ENCODE assay signal across 8 cellular contexts in genomic region chr11:82718307-82718706, GRCh38. TPM values are rescaled to one million over a fixed set of nuclear protein-coding genes. Genes with fewer than 3 reads are reported as not detected.
DNase-seq lines count a peak whose midpoint lies in the region; ATAC-seq, FAIRE-seq and TF ChIP-seq lines count a peak whose summit lies in the region.

No MANE protein-coding gene starts in this region.

- H3K79me2 ChIP-seq in K562 (ENCODE audit: control insufficient read depth, insufficient read depth, low read length): no peaks in the 10 kb centered on the region

- CTCF ChIA-PET in activated naive CD4-positive, alpha-beta T cell treated with anti-CD3 and anti-CD28 coated beads, Interleukin-2, amount 10 ng/mL, durations not matched to agents 7 days and 5 days (lab: Charles Lee): interaction anchor here (1.0 to 4.1 kb wide), 13 partner anchors 10 to 1101 kb away, joined by 3 to 23 read pairs (median 6); partner anchors contain the start of genes DDIAS and FAM181B
- CTCF ChIA-PET in K562 (lab: Yijun Ruan, JAX; ENCODE audit: low intra/inter-chr PET ratio): interaction anchor here (0.6 to 3.4 kb wide), 7 partner anchors 35 to 1102 kb away, joined by 3 to 16 read pairs (median 3); no protein-coding TSS in a partner anchor

- peak; percentile 90 for TF ChIP-seq RAD21 in K562 (CRISPR knock-in tag; conservative IDR thresholded peaks at IDR 0.05 in 1 of 2, IDR thresholded peaks at IDR 0.05 in 1 of 2)

- H3K4me2 ChIP-seq in K562 (ENCODE audit: insufficient read depth, low read length): no peak overlapping the region

- TF ChIP-seq EP300 in K562 (IDR thresholded peaks at IDR 0.05; ENCODE audit: low read length): no peak

- TF ChIP-seq CTCF in K562 (IDR thresholded peaks at IDR 0.05 in 2 of 3, conservative IDR thresholded peaks at IDR 0.05 in 1 of 3; ENCODE audit: insufficient read depth in 2 of 3, low read depth in 1 of 3, low read length in 3 of 3): peak; percentile 73 to 91 (median 79)

- H3K9me3 ChIP-seq in K562 (replicated peaks; ENCODE audit: control insufficient read depth, insufficient read depth, low read depth, low read length): no peaks in the 10 kb centered on the region

- H3K4me3 ChIP-seq in K562: no peak overlapping the region

- ATAC-seq in HG02759 (IDR thresholded peaks at IDR 0.05; ENCODE audit: unreplicated experiment) (peak; percentile 69), K562 (peak; percentile 86)
- peak; percentile 56 for ATAC-seq in stimulated activated naive CD8-positive, alpha-beta T cell treated with anti-CD3 and anti-CD28 coated beads, Interleukin-15, amount 100 ng/mL, for 72 hours

- WGBS in K562 (ENCODE audit: insufficient coverage, low coverage, missing lambda C conversion rate): 23% methylated on average over 5 of the region's 5 CpGs

- peaks cover 5 to 14% of the 10 kb centered on the region in 2 experiments for H3K27me3 ChIP-seq in K562 (ENCODE audit: control insufficient read depth in 2 of 2, insufficient read depth in 2 of 2, low read length in 2 of 2)

- H3K4me1 Mint-ChIP-seq in activated naive CD4-positive, alpha-beta T cell treated with anti-CD3 and anti-CD28 coated beads, Interleukin-2, amount 10 ng/mL, durations not matched to agents 7 days and 5 days: no peaks in the 10 kb centered on the region
- H3K4me1 Mint-ChIP-seq in stimulated activated naive CD8-positive, alpha-beta T cell treated with anti-CD3 and anti-CD28 coated beads, Interleukin-15, amount 100 ng/mL, for 72 hours: no peaks in the 10 kb centered on the region

- H3K4me1 ChIP-seq in K562 (replicated peaks in 1 of 2; ENCODE audit: control insufficient read depth in 2 of 2, insufficient read depth in 2 of 2, low read length in 2 of 2): no peaks in the 10 kb centered on the region

- H3K27ac ChIP-seq in K562 (ENCODE audit: extremely low read depth, low read depth, low read length): no peak overlapping the region

- POLR2A ChIA-PET in K562 (lab: Yijun Ruan, JAX): interaction anchor here (0.5 to 0.6 kb wide), 2 partner anchors 13 to 475 kb away, joined by 3 to 4 read pairs; partner anchors contain the start of gene ANKRD42

- no peaks in the 10 kb centered on the region for H3K36me3 Mint-ChIP-seq in activated naive CD4-positive, alpha-beta T cell treated with anti-CD3 and anti-CD28 coated beads, Interleukin-2, amount 10 ng/mL, durations not matched to agents 7 days and 5 days

- H3K9ac ChIP-seq in K562 (ENCODE audit: insufficient read depth in 1 of 2, low read depth in 2 of 2, low read length in 2 of 2): no peak overlapping the region

- in situ Hi-C loops in K562 (cut with MboI): loop anchor here (5.0 to 10.0 kb wide), 2 partner anchors 149 to 1086 kb away; no protein-coding TSS in a partner anchor

- no peak overlapping the region for H3K27ac Mint-ChIP-seq in activated naive CD4-positive, alpha-beta T cell treated with anti-CD3 and anti-CD28 coated beads, Interleukin-2, amount 10 ng/mL, durations not matched to agents 7 days and 5 days
- H3K27ac Mint-ChIP-seq in stimulated activated naive CD8-positive, alpha-beta T cell treated with anti-CD3 and anti-CD28 coated beads, Interleukin-15, amount 100 ng/mL, for 72 hours: peak overlapping the region in 1 of 2 donors; percentile 81

- intact Hi-C loops in K562 (cut with micrococcal nuclease): loop anchor here (1.0 to 5.0 kb wide), 5 partner anchors 146 to 1099 kb away; partner anchors contain the start of genes DDIAS and PRCP

- BruUV-seq in K562 (replicated peaks; lab: Mats Ljungman, UMichigan): no TSS peak

- DNase-seq in activated naive CD4-positive, alpha-beta T cell treated with anti-CD3 and anti-CD28 coated beads, Interleukin-2, amount 10 ng/mL, durations not matched to agents 7 days and 5 days: peak; percentile 43
- no peak for DNase-seq in activated naive CD4-positive, alpha-beta T cell treated with Interleukin-2 at 50 U/mL for 16 hours
- DNase-seq in NCI-H526 treated with DMSO at 0.1 percent for 48 hours (lab: John Stamatoyannopoulos, UW) (peak; percentile 32), K562 (ENCODE audit: extremely low read depth in 1 of 4, low spot score in 3 of 4) (peak; percentile 37 to 59 (median 48)), inferior parietal cortex (ENCODE audit: extremely low spot score) (peak; percentile 92), amniotic stem cell (lab: John Stamatoyannopoulos, UW) (no peak)
- DNase-seq in stimulated activated naive CD8-positive, alpha-beta T cell treated with anti-CD3 and anti-CD28 coated beads, Interleukin-15, amount 100 ng/mL, for 72 hours: peak in 1 of 2 donors; percentile 10

- TF ChIP-seq POLR2A in K562 (conservative IDR thresholded peaks at IDR 0.05): no peak

- peak; percentile 95 for FAIRE-seq in K562 (lab: Jason Lieb, UNC)

- H3K9me3 Mint-ChIP-seq in activated naive CD4-positive, alpha-beta T cell treated with anti-CD3 and anti-CD28 coated beads, Interleukin-2, amount 10 ng/mL, durations not matched to agents 7 days and 5 days: no peaks in the 10 kb centered on the region
- H3K9me3 Mint-ChIP-seq in stimulated activated naive CD8-positive, alpha-beta T cell treated with anti-CD3 and anti-CD28 coated beads, Interleukin-15, amount 100 ng/mL, for 72 hours: no peaks in the 10 kb centered on the region

- H4K20me1 ChIP-seq in K562 (replicated peaks; ENCODE audit: control insufficient read depth, insufficient read depth, low read length): no peaks in the 10 kb centered on the region; the same call in 1 of the 2 replicates

- H3K9me1 ChIP-seq in K562 (ENCODE audit: control insufficient read depth, insufficient read depth, low read length): no peaks in the 10 kb centered on the region

- H3K36me3 ChIP-seq in K562 (ENCODE audit: control insufficient read depth, insufficient read depth, low read length): no peaks in the 10 kb centered on the region

- peaks cover 4% of the 10 kb centered on the region for H3K27me3 Mint-ChIP-seq in activated naive CD4-positive, alpha-beta T cell treated with anti-CD3 and anti-CD28 coated beads, Interleukin-2, amount 10 ng/mL, durations not matched to agents 7 days and 5 days
- H3K27me3 Mint-ChIP-seq in stimulated activated naive CD8-positive, alpha-beta T cell treated with anti-CD3 and anti-CD28 coated beads, Interleukin-15, amount 100 ng/mL, for 72 hours: no peaks in the 10 kb centered on the region

- H2AFZ ChIP-seq in K562 (ENCODE audit: low read depth, low read length): 0 out of 2 replicates have a peak overlapping the region, but pooled peaks have one; percentile 36

- H3K4me3 Mint-ChIP-seq in activated naive CD4-positive, alpha-beta T cell treated with anti-CD3 and anti-CD28 coated beads, Interleukin-2, amount 10 ng/mL, durations not matched to agents 7 days and 5 days: no peak overlapping the region
- H3K4me3 Mint-ChIP-seq in stimulated activated naive CD8-positive, alpha-beta T cell treated with anti-CD3 and anti-CD28 coated beads, Interleukin-15, amount 100 ng/mL, for 72 hours: no peak overlapping the region

TF ChIP-seq in K562, 482 proteins besides CTCF, POLR2A, EP300 and RAD21:
- TF ChIP-seq POLR2AphosphoS5 (IDR thresholded peaks at IDR 0.05; ENCODE audit: control insufficient read depth, insufficient read depth, low read depth, low read length) (no peak), STAG1 (CRISPR knock-in tag; IDR thresholded peaks at IDR 0.05; ENCODE audit: borderline replicate concordance) (peak; percentile 63; the same call in 1 of the 2 replicates), DEAF1 (CRISPR knock-in tag; IDR thresholded peaks at IDR 0.05) (peak; percentile 68), CREM (IDR thresholded peaks at IDR 0.05; ENCODE audit: low read depth) (0 out of 2 replicates have a peak, but pooled peaks have one; percentile 30), RB1 (IDR thresholded peaks at IDR 0.05; ENCODE audit: low read depth) (no peak; the same call in 1 of the 2 replicates), SMC3 (conservative IDR thresholded peaks at IDR 0.05; ENCODE audit: insufficient read depth, low read depth, low read length) (peak; percentile 75), KLF16 (IDR thresholded peaks at IDR 0.05) (0 out of 2 replicates have a peak, but pooled peaks have one; percentile 6)
TF ChIP-seq in K562: peak in this region for 5.

RNA-seq across cellular contexts. Expression of gene FAM181B, which starts 15.4 kb away (rescaled TPM):
- total RNA-seq in K562 (2011; cell fraction: chromatin; rRNA removed; ENCODE audit: low replicate concordance): 0.07 TPM in 1 of 2 replicates, not detected in the other
- total RNA-seq in K562 (2011; cell fraction: nucleolus; rRNA removed): under 0.01 and 0.13 TPM in 2 replicates
- total RNA-seq in K562 (2011; cell fraction: nucleoplasm; rRNA removed): 0.15 TPM in 2 replicates
- total RNA-seq in K562 (2014; rRNA removed) (not detected in 2 replicates), K562 (2014; rRNA removed; fragmentation: Illumina TruSeq; extraction: Trizol) (not detected in 2 replicates), K562 (2015; rRNA removed; fragmentation: Illumina TruSeq; extraction: Trizol) (not detected in 2 replicates), K562 (2021) (not detected in 2 replicates)
- polyA plus RNA-seq in K562 (2011; rRNA removed) (0.01 and 0.05 TPM in 2 replicates), K562 (2014; fragmentation: Illumina TruSeq; extraction: Trizol) (not detected in 2 replicates), K562 (2014; fragmentation: Nextera tagmentation; extraction: Ambion mirVana) (not detected), K562 (2014; rRNA removed) (not detected in 2 replicates)
- polyA plus RNA-seq in K562 (2011; cell fraction: cytosol; rRNA removed): 0.01 and 0.12 TPM in 2 replicates
- polyA plus RNA-seq in K562 (2011; cell fraction: nucleus; rRNA removed): 0.04 and 0.08 TPM in 2 replicates
- polyA plus RNA-seq in K562 (2012): 0.07 and 0.11 TPM in 2 replicates
- polyA minus RNA-seq in K562 (2011; rRNA and poly(A)+ RNA removed): 0.09 TPM in 1 of 2 replicates, not detected in the other
- 0.46 TPM in 1 of 2 replicates, not detected in the other for polyA minus RNA-seq in K562 (2011; cell fraction: cytosol; rRNA and poly(A)+ RNA removed)
- 0.13 and 0.67 TPM in 2 replicates for polyA minus RNA-seq in K562 (2011; cell fraction: nucleus; rRNA and poly(A)+ RNA removed)

Comparison
In these comparisons a context has a peak if more than half of its experiments do, and no peak if none do; other contexts are left out.
1. DNase-seq: peak in activated naive CD4-positive, alpha-beta T cell treated with anti-CD3 and anti-CD28 coated beads, Interleukin-2, amount 10 ng/mL, durations not matched to agents 7 days and 5 days (single experiment), NCI-H526 treated with DMSO at 0.1 percent for 48 hours (single experiment), K562 (4 of 4) and inferior parietal cortex (single experiment); none in activated naive CD4-positive, alpha-beta T cell treated with Interleukin-2 at 50 U/mL for 16 hours (single experiment) and amniotic stem cell (single experiment).
2. Peak in every context shown above with its lines, with median percentiles within 50 percentile points of each other: ATAC-seq.